1 cellular context compared by ENCODE assay signal in the genomic region with DNA sequence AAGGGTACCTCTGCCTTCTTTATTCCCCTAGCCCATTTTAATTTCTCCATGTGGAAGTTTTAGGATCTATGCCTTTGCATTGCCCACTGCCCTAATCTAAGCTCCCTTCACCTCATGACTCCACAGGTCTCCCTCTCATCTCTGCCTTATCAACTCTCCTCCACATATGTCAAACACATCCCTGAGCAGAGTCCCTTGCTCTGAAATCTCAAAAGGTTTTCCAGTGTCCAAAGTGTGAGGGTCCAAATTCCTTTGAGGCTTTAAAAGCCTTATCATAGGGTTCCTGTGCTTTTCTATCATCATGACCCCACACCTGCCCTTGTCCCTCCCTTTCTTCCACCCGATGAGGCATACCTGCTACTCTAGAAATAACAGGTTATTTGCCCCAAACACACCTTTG.
TF ChIP-seq lines count a peak whose summit lies in the region.

No MANE protein-coding gene starts in this region.

TF ChIP-seq in IMR-90, 13 proteins besides CTCF, POLR2A, EP300 and RAD21:
- TF ChIP-seq MAFK (IDR thresholded peaks at IDR 0.05; ENCODE audit: low read depth, low read length) (no peak), RCOR1 (IDR thresholded peaks at IDR 0.05; ENCODE audit: insufficient replicate concordance, low read length) (no peak), MAZ (IDR thresholded peaks at IDR 0.05; ENCODE audit: borderline replicate concordance, low read depth, low read length) (no peak), CEBPB (IDR thresholded peaks at IDR 0.05; ENCODE audit: low read depth, low read length) (no peak), SMC3 (IDR thresholded peaks at IDR 0.05; ENCODE audit: low read depth, low read length) (no peak), MXI1 (IDR thresholded peaks at IDR 0.05; ENCODE audit: borderline replicate concordance, low read depth, low read length) (no peak), NFE2L2 (IDR thresholded peaks at IDR 0.05; ENCODE audit: low read depth, low read length) (no peak), CHD1 (IDR thresholded peaks at IDR 0.05; ENCODE audit: low read depth, low read length) (no peak), ELK1 (IDR thresholded peaks at IDR 0.05; ENCODE audit: borderline replicate concordance, low read depth, low read length) (no peak), FOS (IDR thresholded peaks at IDR 0.05; ENCODE audit: low read depth, low read length) (no peak), BHLHE40 (IDR thresholded peaks at IDR 0.05; ENCODE audit: low read depth, low read length) (no peak), RFX5 (IDR thresholded peaks at IDR 0.05; ENCODE audit: low read depth, low read length) (no peak)
- TF ChIP-seq, protein P1, sequence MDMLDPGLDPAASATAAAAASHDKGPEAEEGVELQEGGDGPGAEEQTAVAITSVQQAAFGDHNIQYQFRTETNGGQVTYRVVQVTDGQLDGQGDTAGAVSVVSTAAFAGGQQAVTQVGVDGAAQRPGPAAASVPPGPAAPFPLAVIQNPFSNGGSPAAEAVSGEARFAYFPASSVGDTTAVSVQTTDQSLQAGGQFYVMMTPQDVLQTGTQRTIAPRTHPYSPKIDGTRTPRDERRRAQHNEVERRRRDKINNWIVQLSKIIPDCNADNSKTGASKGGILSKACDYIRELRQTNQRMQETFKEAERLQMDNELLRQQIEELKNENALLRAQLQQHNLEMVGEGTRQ (IDR thresholded peaks at IDR 0.05; ENCODE audit: low read depth, low read length) = no peak
